ENCODE assay signal across 8 cellular contexts in genomic region chr19:43594710-43595604, GRCh38. TPM values are rescaled to one million over a fixed set of nuclear protein-coding genes. Genes with fewer than 3 reads are reported as not detected.
DNase-seq lines count a peak whose midpoint lies in the region; ATAC-seq and TF ChIP-seq lines count a peak whose summit lies in the region.

No MANE protein-coding gene starts in this region.

- H2BK120ac ChIP-seq in trophoblast cell (ENCODE audit: insufficient read depth, low read length, poor library complexity): peak overlapping the region; percentile 47

- peak overlapping the region; percentile 50 for H4K91ac ChIP-seq in trophoblast cell (ENCODE audit: low read depth, low read length)

- peaks cover 9% of the 10 kb centered on the region for H3K79me2 ChIP-seq in trophoblast cell (ENCODE audit: control insufficient read depth, insufficient read depth, low read length, poor library complexity)

- peaks cover 7% of the 10 kb centered on the region for H3K27me3 Mint-ChIP-seq in glutamatergic neuron (ENCODE audit: unreplicated experiment)

- H3K27me3 ChIP-seq in SJCRH30 (no peaks in the 10 kb centered on the region), trophoblast cell (ENCODE audit: insufficient read depth, low read length) (no peaks in the 10 kb centered on the region), upper lobe of left lung (no peaks in the 10 kb centered on the region)

- H3K27ac ChIP-seq in SJCRH30: peak overlapping the region; percentile 99
- peak overlapping the region; percentile 48 for H3K27ac ChIP-seq in trophoblast cell (ENCODE audit: low read depth, low read length)
- peak overlapping the region; percentile 93 to 98 (median 96) for H3K27ac ChIP-seq in upper lobe of left lung

- H3K79me1 ChIP-seq in trophoblast cell (ENCODE audit: low read length): peaks cover 13% of the 10 kb centered on the region

- H3K4me1 Mint-ChIP-seq in glutamatergic neuron (ENCODE audit: low read depth, unreplicated experiment): peaks cover 18% of the 10 kb centered on the region

- peak overlapping the region; percentile 84 for H3K4me2 ChIP-seq in trophoblast cell (ENCODE audit: low read length)

- H3K9me3 ChIP-seq in SJCRH30 (replicated peaks) (no peaks in the 10 kb centered on the region), trophoblast cell (ENCODE audit: insufficient read depth, low read depth, low read length) (peaks cover 3% of the 10 kb centered on the region), upper lobe of left lung (no peaks in the 10 kb centered on the region)

- 0 out of 2 replicates have a peak, but pooled peaks cover 4% of the 10 kb centered on the region for H3K4me1 ChIP-seq in SJCRH30
- H3K4me1 ChIP-seq in trophoblast cell (ENCODE audit: control insufficient read depth in 1 of 2, insufficient read depth in 2 of 2, low read length in 2 of 2): peaks cover 9 to 12% of the 10 kb centered on the region in 2 experiments
- peaks cover 28 to 48% (median 36%) of the 10 kb centered on the region in 4 donors for H3K4me1 ChIP-seq in upper lobe of left lung

- peak overlapping the region; percentile 48 for H2BK12ac ChIP-seq in trophoblast cell (ENCODE audit: low read length)

- peak overlapping the region; percentile 97 for H3K4me3 Mint-ChIP-seq in glutamatergic neuron (ENCODE audit: unreplicated experiment)

- TF ChIP-seq EP300 in upper lobe of left lung (IDR thresholded peaks at IDR 0.05): no peak

- H3K36me3 ChIP-seq in SJCRH30: no peaks in the 10 kb centered on the region; the same call in 1 of the 2 replicates
- H3K36me3 ChIP-seq in trophoblast cell (ENCODE audit: control insufficient read depth in 1 of 2, insufficient read depth in 2 of 2, low read length in 2 of 2): peaks cover 48 to 54% of the 10 kb centered on the region in 2 experiments
- peaks cover 15 to 51% (median 35%) of the 10 kb centered on the region in 4 donors for H3K36me3 ChIP-seq in upper lobe of left lung

- TF ChIP-seq CTCF in glutamatergic neuron (IDR thresholded peaks at IDR 0.05; ENCODE audit: partially characterized antibody, unreplicated experiment) (peak; percentile 89), upper lobe of left lung (IDR thresholded peaks at IDR 0.05) (peak; percentile 55 to 83 (median 76))

- H3K4ac ChIP-seq in trophoblast cell (ENCODE audit: low read depth, low read length): peak overlapping the region; percentile 84

- peak overlapping the region; percentile 85 for H2AK5ac ChIP-seq in trophoblast cell (ENCODE audit: low read length)

- H3K4me3 ChIP-seq in SJCRH30 (peak overlapping the region; percentile 64), trophoblast cell (ENCODE audit: low read depth, low read length) (peak overlapping the region; percentile 75), upper lobe of left lung (peak overlapping the region; percentile 55 to 75 (median 60))

- WGBS in trophoblast cell (ENCODE audit: extremely low coverage, insufficient coverage, insufficient read length): no CpG with 5 or more reads among the region's 64 CpGs
- 5 to 7% methylated on average over 13 to 48 of the region's 64 CpGs for WGBS in upper lobe of left lung, 2 donors

- peak overlapping the region; percentile 36 for H2BK5ac ChIP-seq in trophoblast cell (ENCODE audit: low read depth, low read length, poor library complexity)

- peak overlapping the region; percentile 74 for H4K8ac ChIP-seq in trophoblast cell (ENCODE audit: low read depth, low read length)

- peak overlapping the region; percentile 32 for H2AFZ ChIP-seq in trophoblast cell (ENCODE audit: insufficient read depth, low read length, poor library complexity)

- peaks cover 13% of the 10 kb centered on the region for H3K9me3 Mint-ChIP-seq in glutamatergic neuron (ENCODE audit: unreplicated experiment)

- peak overlapping the region; percentile 97 for H3K27ac Mint-ChIP-seq in glutamatergic neuron (ENCODE audit: unreplicated experiment)

- peak overlapping the region; percentile 96 for H3K18ac ChIP-seq in trophoblast cell (ENCODE audit: low read length)

- peak overlapping the region; percentile 77 for H3K9ac ChIP-seq in trophoblast cell (ENCODE audit: low read length)

- peak overlapping the region; percentile 84 for H3K14ac ChIP-seq in trophoblast cell (ENCODE audit: low read length)

- DNase-seq in ELF-1 (ENCODE audit: low read depth, low spot score): peak; percentile 91
- DNase-seq in HuH-7.5 (ENCODE audit: low spot score): peak; percentile 61
- no peak for DNase-seq in SJCRH30
- DNase-seq in activated naive CD4-positive, alpha-beta T cell treated with Interleukin-2 at 50 U/mL for 16 hours: peak; percentile 73
- peak; percentile 78 for DNase-seq in glutamatergic neuron
- peak; percentile 77 to 85 for DNase-seq in trophoblast cell
- DNase-seq in upper lobe of left lung: peak; percentile 65 to 89

- H3K36me3 Mint-ChIP-seq in glutamatergic neuron (ENCODE audit: unreplicated experiment): no peaks in the 10 kb centered on the region

- peak in 1 of 4 donors; percentile 33 for TF ChIP-seq POLR2A in upper lobe of left lung (IDR thresholded peaks at IDR 0.05)

- no peak overlapping the region for H3K23ac ChIP-seq in trophoblast cell (ENCODE audit: low read length)

- ATAC-seq in upper lobe of left lung (ENCODE audit: low FRiP score in 2 of 2) (peak; percentile 45 to 49), HG02938 (IDR thresholded peaks at IDR 0.05; ENCODE audit: unreplicated experiment) (no peak)

- peak overlapping the region; percentile 47 for H4K12ac ChIP-seq in trophoblast cell (ENCODE audit: low read depth, low read length)

RNA-seq across cellular contexts. Expression of gene IRGQ, which starts 1.0 kb away (rescaled TPM):
- total RNA-seq in SJCRH30 (2014; rRNA removed; shearing (Covaris generic)): 24.0 and 24.6 TPM in 2 replicates
- total RNA-seq in glutamatergic neuron (ENCODE audit: unreplicated experiment) (184 TPM), upper lobe of left lung (10 to 100 TPM; 17.2 to 25.1 (median 23.2) TPM)
- 12.5 and 12.7 TPM in 2 replicates for polyA plus RNA-seq in trophoblast cell (2013)

RNA-seq across cellular contexts. Expression of gene ZNF576, which starts 1.4 kb away (rescaled TPM):
- total RNA-seq in SJCRH30 (2014; rRNA removed; shearing (Covaris generic)): 10.3 and 13.1 TPM in 2 replicates
- total RNA-seq in glutamatergic neuron (ENCODE audit: unreplicated experiment): 15.0 TPM
- polyA plus RNA-seq in trophoblast cell (2013): 11.1 and 12.1 TPM in 2 replicates
- 10 to 100 TPM in 3 of 6 donors, 1 to 10 TPM in 3; 3.1 to 15.6 (median 7.8) TPM for total RNA-seq in upper lobe of left lung

RNA-seq across cellular contexts. Expression of gene SRRM5, which starts 16.9 kb away (rescaled TPM):
- total RNA-seq in SJCRH30 (2014; rRNA removed; shearing (Covaris generic)): 0.10 and 0.12 TPM in 2 replicates
- total RNA-seq in glutamatergic neuron (ENCODE audit: unreplicated experiment) (0.51 TPM), upper lobe of left lung (1 to 10 TPM in 2 of 6 donors, under 1 TPM in 3, not detected in 1; 0.17 to 2.1 (median 0.30) TPM)
- polyA plus RNA-seq in trophoblast cell (2013): 0.27 and 0.29 TPM in 2 replicates

RNA-seq across cellular contexts. Expression of gene PINLYP, which starts 19.4 kb away (rescaled TPM):
- total RNA-seq in SJCRH30 (2014; rRNA removed; shearing (Covaris generic)): 2.7 and 3.9 TPM in 2 replicates
- total RNA-seq in glutamatergic neuron (ENCODE audit: unreplicated experiment) (0.96 TPM), upper lobe of left lung (1 to 10 TPM; 1.8 to 9.4 (median 4.1) TPM)
- polyA plus RNA-seq in trophoblast cell (2013): 2.1 TPM in 2 replicates

RNA-seq across cellular contexts. Expression of gene XRCC1, which starts 19.6 kb away (rescaled TPM):
- 43.0 and 43.5 TPM in 2 replicates for total RNA-seq in SJCRH30 (2014; rRNA removed; shearing (Covaris generic))
- total RNA-seq in glutamatergic neuron (ENCODE audit: unreplicated experiment) (39.5 TPM), upper lobe of left lung (10 to 100 TPM; 24.2 to 30.1 (median 26.4) TPM)
- 31.0 and 32.7 TPM in 2 replicates for polyA plus RNA-seq in trophoblast cell (2013)

Comparison
In these comparisons a context has a peak if more than half of its experiments do, and no peak if none do; other contexts are left out.
1. DNase-seq: peak in ELF-1 (single experiment), HuH-7.5 (single experiment), activated naive CD4-positive, alpha-beta T cell treated with Interleukin-2 at 50 U/mL for 16 hours (single experiment), glutamatergic neuron (single experiment), trophoblast cell (2 of 2) and upper lobe of left lung (2 of 2); none in SJCRH30 (0 of 2).
2. H3K27ac ChIP-seq: peak in every context shown above with its lines; median percentile 99 in SJCRH30; 96 in upper lobe of left lung; 48 in trophoblast cell.
3. Peak in every context shown above with its lines, with median percentiles within 50 percentile points of each other: H3K4me3 ChIP-seq.